ENCODE assay signal across 31 cellular contexts in genomic region chr1:245025525-245025924, GRCh38.
DNase-seq lines count a peak whose midpoint lies in the region; ATAC-seq, FAIRE-seq and TF ChIP-seq lines count a peak whose summit lies in the region.
"Had no signal": no experiment of that assay in that cellular context is flagged by ENCODE, and none has a peak within 500 bp of the region (broad histone marks: within the 10 kb centered on the region; RNA-seq: fewer than 3 reads in every experiment).

No MANE protein-coding gene starts in this region.

- H3K9me1 ChIP-seq in K562 (ENCODE audit: control insufficient read depth, insufficient read depth, low read length), result no peaks in the 10 kb centered on the region

- no peak overlapping the region for H3K9ac ChIP-seq in K562 (ENCODE audit: insufficient read depth in 1 of 2, low read depth in 2 of 2, low read length in 2 of 2)
- H3K9ac ChIP-seq: BLaER1; BLaER1 treated with 17β-estradiol and CSF1 and Interleukin-3, amounts not matched to agents 10 nM and 100 nM had no signal

- no peak overlapping the region for H3K27ac ChIP-seq in K562 (ENCODE audit: extremely low read depth, low read depth, low read length)
- H3K27ac ChIP-seq: 22Rv1; A549; BLaER1; BLaER1 treated with 17β-estradiol and CSF1 and Interleukin-3, amounts not matched to agents 10 nM and 100 nM; C4-2B had no signal

- TF ChIP-seq EP300 in K562 (IDR thresholded peaks at IDR 0.05; ENCODE audit: low read length), result no peak

- H3K4me1 ChIP-seq in BE2C, result peaks cover 12% of the 10 kb centered on the region
- H3K4me1 ChIP-seq in K562 (replicated peaks in 1 of 2; ENCODE audit: control insufficient read depth in 2 of 2, insufficient read depth in 2 of 2, low read length in 2 of 2), result peaks cover 0 to 4% of the 10 kb centered on the region in 2 experiments; a peak in 2 of 5 replicates
- H3K4me1 ChIP-seq: A549 had no signal

- DNase-seq in BE2C (peak; percentile 51), OCI-M1 (lab: John Stamatoyannopoulos, UW) (peak; percentile 18), K562 (ENCODE audit: extremely low read depth in 1 of 4, low spot score in 3 of 4) (no peak), HUDEP-2 (lab: John Stamatoyannopoulos, UW; ENCODE audit: unreplicated experiment in 76 of 76) (no peak), dermis blood vessel endothelial cell (no peak)
- DNase-seq: 8988T; ACHN; AML-193; C1 segment of cervical spinal cord; Caco-2; Calu3; CD4-positive, alpha-beta memory T cell; CD4-positive, alpha-beta T cell; CD4-positive, CD25-positive, alpha-beta regulatory T cell; CD8-positive, alpha-beta memory T cell; CD8-positive, alpha-beta T cell; COR-L47; DMS 273 treated with DMSO at 0.1 percent for 48 hours; DMS153; DMS53; DMS79; DMS79 treated with DMSO at 0.1 percent for 48 hours; DND-41; EL had no signal

- TF ChIP-seq POLR2A in K562 (conservative IDR thresholded peaks at IDR 0.05), result no peak

- WGBS in K562 (ENCODE audit: insufficient coverage, low coverage, missing lambda C conversion rate), result 55% methylated on average over 6 of the region's 6 CpGs

- no peak overlapping the region for H2AFZ ChIP-seq in K562 (ENCODE audit: low read depth, low read length)

- ATAC-seq in K562 (peak; percentile 51), GM18498 (IDR thresholded peaks at IDR 0.05; ENCODE audit: unreplicated experiment) (no peak)
- ATAC-seq: A549; CD8-positive, alpha-beta T cell had no signal

- POLR2A ChIA-PET in K562 (lab: Yijun Ruan, JAX), result no interaction called here

- H3K79me2 ChIP-seq in K562 (ENCODE audit: control insufficient read depth, insufficient read depth, low read length), result no peaks in the 10 kb centered on the region

- CTCF ChIA-PET in K562 (lab: Yijun Ruan, JAX; ENCODE audit: low intra/inter-chr PET ratio), result no interaction called here

- no peak overlapping the region for H3K4me2 ChIP-seq in K562 (ENCODE audit: insufficient read depth, low read length)
- H3K4me2 ChIP-seq: A549; BLaER1; BLaER1 treated with 17β-estradiol and CSF1 and Interleukin-3, amounts not matched to agents 10 nM and 100 nM had no signal

- H3K36me3 ChIP-seq in BE2C (no peaks in the 10 kb centered on the region), K562 (ENCODE audit: control insufficient read depth, insufficient read depth, low read length) (0 out of 3 replicates have a peak, but pooled peaks cover 2% of the 10 kb centered on the region)

- TF ChIP-seq RAD21 in K562 (CRISPR knock-in tag; conservative IDR thresholded peaks at IDR 0.05 in 1 of 2, IDR thresholded peaks at IDR 0.05 in 1 of 2), result no peak

- intact Hi-C loops in K562 (cut with micrococcal nuclease), result no loop called here

- 0 out of 2 replicates have a peak overlapping the region, but pooled peaks have one; percentile 10 for H3K4me3 ChIP-seq in BE2C (ENCODE audit: low read depth, low read length)
- H3K4me3 ChIP-seq in K562, result no peak overlapping the region
- H3K4me3 ChIP-seq: A549; BLaER1; BLaER1 treated with 17β-estradiol and CSF1 and Interleukin-3, amounts not matched to agents 10 nM and 100 nM had no signal

- FAIRE-seq in K562 (lab: Jason Lieb, UNC), result peak; percentile 15
- FAIRE-seq: A204.1 had no signal

- no peaks in the 10 kb centered on the region for H4K20me1 ChIP-seq in K562 (replicated peaks; ENCODE audit: control insufficient read depth, insufficient read depth, low read length)
- H4K20me1 ChIP-seq: BLaER1; BLaER1 treated with 17β-estradiol and CSF1 and Interleukin-3, amounts not matched to agents 10 nM and 100 nM had no signal

- in situ Hi-C loops in K562 (cut with MboI), result loop anchor here (25.0 kb wide), 1 partner anchor 413 kb away; no protein-coding TSS in a partner anchor

- H3K9me3 ChIP-seq in BE2C (no peaks in the 10 kb centered on the region), K562 (replicated peaks; ENCODE audit: control insufficient read depth, insufficient read depth, low read depth, low read length) (no peaks in the 10 kb centered on the region)
- H3K9me3 ChIP-seq: A549; BLaER1; BLaER1 treated with 17β-estradiol and CSF1 and Interleukin-3, amounts not matched to agents 10 nM and 100 nM; Caco-2 had no signal

- BruUV-seq in K562 (replicated peaks; lab: Mats Ljungman, UMichigan), result no TSS peak

- H3K27me3 ChIP-seq in BE2C (no peaks in the 10 kb centered on the region), K562 (ENCODE audit: control insufficient read depth in 2 of 2, insufficient read depth in 2 of 2, low read length in 2 of 2) (no peaks in the 10 kb centered on the region)
- H3K27me3 ChIP-seq: BLaER1; BLaER1 treated with 17β-estradiol and CSF1 and Interleukin-3, amounts not matched to agents 10 nM and 100 nM had no signal

- TF ChIP-seq CTCF in BE2C (IDR thresholded peaks at IDR 0.05; ENCODE audit: low read depth, low read length) (no peak), K562 (IDR thresholded peaks at IDR 0.05 in 2 of 3, conservative IDR thresholded peaks at IDR 0.05 in 1 of 3; ENCODE audit: insufficient read depth in 2 of 3, low read depth in 1 of 3, low read length in 3 of 3) (no peak)

TF ChIP-seq in K562, 482 proteins besides CTCF, POLR2A, EP300 and RAD21:
- TF ChIP-seq SNIP1 (IDR thresholded peaks at IDR 0.05; ENCODE audit: low read depth) (no peak), ZFP36 (IDR thresholded peaks at IDR 0.05; ENCODE audit: low read depth, low read length, partially characterized antibody) (peak; percentile 33), ZNF431 (CRISPR knock-in tag; IDR thresholded peaks at IDR 0.05) (peak; percentile 80; the same call in 1 of the 2 replicates), HDGF (IDR thresholded peaks at IDR 0.05) (no peak)
TF ChIP-seq in K562: peak in this region for 2.

Comparison
In these comparisons a context has a peak if more than half of its experiments do, and no peak if none do; other contexts are left out.
1. DNase-seq: peak in BE2C (single experiment) and OCI-M1 (single experiment); none in K562 (0 of 4), HUDEP-2 (0 of 76) and dermis blood vessel endothelial cell (single experiment).